ENCODE assay signal across 18 cellular contexts in the genomic region with DNA sequence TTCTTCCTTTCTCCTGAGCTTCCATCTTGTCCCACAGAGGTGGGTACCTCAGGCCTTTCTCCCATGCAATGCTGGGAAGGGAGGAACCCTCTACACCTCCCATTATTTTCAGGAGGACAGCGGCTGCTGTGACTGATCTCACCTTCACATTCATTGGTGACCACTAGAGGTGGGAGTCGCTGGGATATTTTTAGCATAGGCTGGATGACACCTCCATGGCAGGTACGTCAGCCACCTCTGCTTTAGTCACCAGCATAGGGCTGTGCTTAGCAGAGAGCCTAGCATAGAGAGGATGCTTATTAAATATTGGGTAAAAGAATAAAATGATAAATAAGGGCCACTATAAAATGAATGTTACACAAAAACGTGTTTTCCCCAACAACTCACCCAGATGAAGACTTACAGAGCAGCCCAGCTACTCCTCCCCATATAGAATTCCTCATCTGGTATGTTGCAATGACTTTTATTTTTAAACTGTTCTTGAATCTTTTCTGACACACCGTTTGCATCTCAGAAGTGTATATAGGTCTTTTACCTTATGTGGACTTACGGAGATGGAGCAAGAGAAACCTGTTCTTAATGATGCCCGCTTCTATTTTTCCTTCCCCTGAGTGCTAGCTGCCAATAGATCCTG.
DNase-seq lines count a peak whose midpoint lies in the region; ATAC-seq and TF ChIP-seq lines count a peak whose summit lies in the region.
"Had no signal": no experiment of that assay in that cellular context is flagged by ENCODE, and none has a peak within 500 bp of the region (broad histone marks: within the 10 kb centered on the region; RNA-seq: fewer than 3 reads in every experiment).

No MANE protein-coding gene starts in this region.

- no peaks in the 10 kb centered on the region for H3K36me3 Mint-ChIP-seq in H9 (ENCODE audit: insufficient read depth in 1 of 3, low read depth in 3 of 3)
- H3K36me3 Mint-ChIP-seq in mesothelial cell of epicardium = no peaks in the 10 kb centered on the region
- H3K36me3 Mint-ChIP-seq: CD4-positive, alpha-beta memory T cell had no signal

- H3K79me2 ChIP-seq in H9 (ENCODE audit: insufficient read depth, low read length) = no peaks in the 10 kb centered on the region

- no peak overlapping the region for H2BK12ac ChIP-seq in H9 (ENCODE audit: insufficient read length, low read depth, low read length)

- H3K9me3 ChIP-seq in H9 (ENCODE audit: control insufficient read depth, low read depth, low read length) (no peaks in the 10 kb centered on the region), adipocyte (ENCODE audit: control insufficient read depth, low read length) (no peaks in the 10 kb centered on the region)
- H3K9me3 ChIP-seq: SJSA1 had no signal

- no peak overlapping the region for H3K23ac ChIP-seq in H9 (ENCODE audit: insufficient read length, low read depth, low read length)

- no peak overlapping the region for H4K91ac ChIP-seq in H9 (ENCODE audit: insufficient read length, low read depth, low read length)

- H3K27me3 Mint-ChIP-seq in H9 (ENCODE audit: low read depth) (no peaks in the 10 kb centered on the region), mesothelial cell of epicardium (ENCODE audit: low read depth) (no peaks in the 10 kb centered on the region)

- no peak overlapping the region for H3K14ac ChIP-seq in H9 (ENCODE audit: insufficient read depth, low read length)

- DNase-seq in H9 (no peak), adipocyte (ENCODE audit: low read depth) (peak; percentile 41), fibroblast of peridontal ligament (ENCODE audit: extremely low read depth) (peak; percentile 19), mesothelial cell of epicardium (ENCODE audit: low spot score in 2 of 2, unreplicated experiment in 2 of 2) (no peak), NCI-H1930 (lab: John Stamatoyannopoulos, UW) (no peak), ACHN (no peak)
- DNase-seq: CD4-positive, alpha-beta memory T cell; DMS79; MG63; NCI-H1092; NCI-H146; NCI-H2081 treated with DMSO at 0.1 percent for 48 hours; NCI-H510A; NCI-H774; PC-9 had no signal

- no peak overlapping the region for H2BK20ac ChIP-seq in H9 (ENCODE audit: low read depth, low read length, poor library complexity, severe bottlenecking)

- no peak overlapping the region for H2BK5ac ChIP-seq in H9 (ENCODE audit: insufficient read length, low read length)

- H3K9me3 Mint-ChIP-seq in H9 (no peaks in the 10 kb centered on the region), mesothelial cell of epicardium (no peaks in the 10 kb centered on the region)
- H3K9me3 Mint-ChIP-seq: CD4-positive, alpha-beta memory T cell had no signal

- no peak overlapping the region for H3T11ph ChIP-seq in H9 (ENCODE audit: low read length)

- no peaks in the 10 kb centered on the region for H3K79me1 ChIP-seq in H9 (ENCODE audit: insufficient read depth, low read depth, low read length, poor library complexity, severe bottlenecking)

- H3K23me2 ChIP-seq in H9 (ENCODE audit: insufficient read length, low read depth, low read length, poor library complexity, severe bottlenecking) = no peaks in the 10 kb centered on the region

- in situ Hi-C loops in ACHN (cut with HindIII; ENCODE audit: low pct_ligation_motif_present, low pct_unique_long_range_greater_than_20kb, low sequenced_read_pairs) = no loop called here

- H3K4me1 ChIP-seq in H9 (ENCODE audit: insufficient read depth, low read length) (peaks cover 5% of the 10 kb centered on the region; the same call in 1 of the 2 replicates), adipocyte (ENCODE audit: control insufficient read depth, insufficient read depth, low read length) (peaks cover 20% of the 10 kb centered on the region)

- H3K9ac ChIP-seq in H9 (ENCODE audit: extremely low read depth, insufficient read length, low read length) (no peak overlapping the region), adipocyte (ENCODE audit: low read length) (no peak overlapping the region)
- H3K9ac ChIP-seq: KMS-11 had no signal

- no peak overlapping the region for H2BK15ac ChIP-seq in H9 (ENCODE audit: low read depth, low read length)

- WGBS in H9 (ENCODE audit: extremely low coverage, insufficient read length, low lambda C conversion rate) = no CpG with 5 or more reads among the region's 7 CpGs

- H2BK120ac ChIP-seq in H9 (ENCODE audit: low read depth, low read length, poor library complexity, severe bottlenecking) = no peak overlapping the region

- H3K27me3 ChIP-seq in H9 (ENCODE audit: insufficient read depth, low read length) (no peaks in the 10 kb centered on the region), adipocyte (replicated peaks; ENCODE audit: control insufficient read depth, insufficient read depth, low read length) (no peaks in the 10 kb centered on the region)
- H3K27me3 ChIP-seq: MG63, SJSA1 had no signal

- no peak overlapping the region for H4K8ac ChIP-seq in H9 (replicated peaks; ENCODE audit: insufficient read length, low read depth, low read length)

- ATAC-seq in GM18502 (IDR thresholded peaks at IDR 0.05; ENCODE audit: poor library complexity, unreplicated experiment) = no peak

- H3K18ac ChIP-seq in H9 (ENCODE audit: insufficient read length, low read depth, low read length) = no peak overlapping the region

- H3K36me3 ChIP-seq in adipocyte (ENCODE audit: control insufficient read depth, insufficient read depth, low read length, severe bottlenecking) = no peaks in the 10 kb centered on the region
- H3K36me3 ChIP-seq: MG63, SJSA1 had no signal

- no peaks in the 10 kb centered on the region for H4K20me1 ChIP-seq in H9 (ENCODE audit: control insufficient read depth, insufficient read depth, insufficient read length)

- H4K5ac ChIP-seq in H9 (ENCODE audit: insufficient read length, low read depth, low read length) = no peak overlapping the region

- peaks cover 22 to 24% of the 10 kb centered on the region in 2 experiments for H3K4me1 Mint-ChIP-seq in H9
- peaks cover 23% of the 10 kb centered on the region for H3K4me1 Mint-ChIP-seq in mesothelial cell of epicardium
- H3K4me1 Mint-ChIP-seq: CD4-positive, alpha-beta memory T cell had no signal

- H3K4ac ChIP-seq in H9 (ENCODE audit: low read depth, low read length) = no peak overlapping the region

- H3K4me3 ChIP-seq in adipocyte (ENCODE audit: low read length) = no peak overlapping the region
- H3K4me3 ChIP-seq: MG63, PC-9, SJSA1 had no signal

- no peak overlapping the region for H2AFZ ChIP-seq in H9 (ENCODE audit: low read length)
- H2AFZ ChIP-seq: PC-9 had no signal

- TF ChIP-seq CTCF in H9 (conservative IDR thresholded peaks at IDR 0.05) (peak; percentile 31; the same call in 2 of the 3 replicates), mesothelial cell of epicardium (IDR thresholded peaks at IDR 0.05; ENCODE audit: unreplicated experiment) (no peak)

- no peak overlapping the region for H3K27ac ChIP-seq in H9 (ENCODE audit: insufficient read length, low read depth, low read length)
- H3K27ac ChIP-seq: KMS-11, PC-9, SJSA1 had no signal

- H3K56ac ChIP-seq in H9 (ENCODE audit: insufficient read length, low read depth, low read length) = no peak overlapping the region

- H3K4me3 Mint-ChIP-seq in H9 (no peak overlapping the region), mesothelial cell of epicardium (no peak overlapping the region)
- H3K4me3 Mint-ChIP-seq: CD4-positive, alpha-beta memory T cell had no signal

- H3K27ac Mint-ChIP-seq in H9 (no peak overlapping the region), mesothelial cell of epicardium (peak overlapping the region; percentile 43)
- H3K27ac Mint-ChIP-seq: CD4-positive, alpha-beta memory T cell had no signal

- no peak overlapping the region for H3K4me2 ChIP-seq in H9 (ENCODE audit: insufficient read depth, insufficient read length, low read length)
- H3K4me2 ChIP-seq: KMS-11, PC-9 had no signal

- H2AK5ac ChIP-seq in H9 (ENCODE audit: insufficient read length, low read length) = no peak overlapping the region

Comparison
In these comparisons a context has a peak if more than half of its experiments do, and no peak if none do; other contexts are left out.
1. DNase-seq: peak in adipocyte (single experiment) and fibroblast of peridontal ligament (single experiment); none in H9 (single experiment), mesothelial cell of epicardium (0 of 2), NCI-H1930 (0 of 2) and ACHN (single experiment).